ENCODE assay signal across 8 cellular contexts in the genomic region with DNA sequence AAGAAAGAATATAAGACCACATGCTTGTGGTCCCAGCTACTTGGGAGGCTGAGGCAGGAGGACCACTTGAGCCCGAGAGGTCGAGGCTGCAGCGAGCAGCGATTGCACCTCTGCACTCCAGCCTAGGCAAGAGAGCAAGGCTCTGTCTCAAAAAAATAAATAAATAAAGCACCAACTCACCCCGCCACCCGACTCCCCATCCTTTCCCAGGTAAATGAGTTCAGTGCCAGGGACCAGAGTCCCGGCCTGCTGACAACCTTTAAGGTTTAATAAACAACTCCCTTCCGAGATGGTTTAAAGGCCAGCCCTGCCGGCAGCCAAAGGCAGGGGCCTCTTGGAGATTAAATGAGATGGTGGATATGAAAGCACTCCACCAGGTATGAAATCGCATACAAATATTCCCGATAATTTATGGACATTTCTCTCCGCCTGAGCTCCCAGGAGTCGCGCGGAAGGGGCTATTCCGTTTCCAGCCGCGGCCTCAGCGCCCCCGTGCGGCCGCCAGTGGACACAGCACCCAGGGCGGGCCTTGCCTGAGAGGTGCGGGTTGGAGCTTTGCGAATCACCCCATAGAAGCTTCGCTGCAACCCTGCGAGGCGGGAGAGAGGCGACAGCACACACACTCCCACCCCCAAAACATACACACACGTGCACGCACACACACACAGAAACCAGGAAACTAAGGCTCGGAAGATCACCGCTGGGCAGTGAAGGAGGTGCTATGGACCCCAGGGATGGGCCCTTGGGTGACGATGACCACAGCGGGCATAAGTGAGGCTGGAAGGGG. TPM values are rescaled to one million over a fixed set of nuclear protein-coding genes. Genes with fewer than 3 reads are reported as not detected.
DNase-seq lines count a peak whose midpoint lies in the region; ATAC-seq and TF ChIP-seq lines count a peak whose summit lies in the region.

No MANE protein-coding gene starts in this region.

- H3K4me3 Mint-ChIP-seq in activated naive CD4-positive, alpha-beta T cell treated with anti-CD3 and anti-CD28 coated beads, Interleukin-2, amount 50 U/mL, for 24 hours: peak overlapping the region; percentile 23

- no peak overlapping the region for H3K4me3 ChIP-seq in cardiac muscle cell

- no peaks in the 10 kb centered on the region for H3K9me3 Mint-ChIP-seq in activated naive CD4-positive, alpha-beta T cell treated with anti-CD3 and anti-CD28 coated beads, Interleukin-2, amount 50 U/mL, for 24 hours

- H3K36me3 ChIP-seq in cardiac muscle cell: no peaks in the 10 kb centered on the region

- H3K9me3 ChIP-seq in cardiac muscle cell (ENCODE audit: low read depth): no peaks in the 10 kb centered on the region

- H3K27me3 Mint-ChIP-seq in activated naive CD4-positive, alpha-beta T cell treated with anti-CD3 and anti-CD28 coated beads, Interleukin-2, amount 50 U/mL, for 24 hours: peaks cover 4% of the 10 kb centered on the region

- no peak for ATAC-seq in GM21447 (IDR thresholded peaks at IDR 0.05; ENCODE audit: unreplicated experiment)
- ATAC-seq in HG02840 (IDR thresholded peaks at IDR 0.05; ENCODE audit: low FRiP score, unreplicated experiment): no peak

- DNase-seq in DMS53 treated with DMSO at 0.1 percent for 48 hours (lab: John Stamatoyannopoulos, UW; ENCODE audit: unreplicated experiment) (peak; percentile 64), HuH-7.5 (ENCODE audit: low spot score) (peak; percentile 80), SKM-1 (lab: John Stamatoyannopoulos, UW; ENCODE audit: unreplicated experiment) (peak; percentile 45), cardiac muscle cell (ENCODE audit: low read depth in 1 of 2, low spot score in 1 of 2) (peak; percentile 68 to 72), posterior vena cava (ENCODE audit: low spot score) (peak; percentile 86)

- TF ChIP-seq CTCF in cardiac muscle cell (IDR thresholded peaks at IDR 0.05; ENCODE audit: low read depth, low read length): peak; percentile 99

- H3K27ac Mint-ChIP-seq in activated naive CD4-positive, alpha-beta T cell treated with anti-CD3 and anti-CD28 coated beads, Interleukin-2, amount 50 U/mL, for 24 hours: no peak overlapping the region

- intact Hi-C loops in posterior vena cava (cut with DNase I): no loop called here

- H3K36me3 Mint-ChIP-seq in activated naive CD4-positive, alpha-beta T cell treated with anti-CD3 and anti-CD28 coated beads, Interleukin-2, amount 50 U/mL, for 24 hours: peaks cover 3% of the 10 kb centered on the region

- peaks cover 2% of the 10 kb centered on the region for H3K4me1 ChIP-seq in cardiac muscle cell (ENCODE audit: low read depth)

- H3K4me1 Mint-ChIP-seq in activated naive CD4-positive, alpha-beta T cell treated with anti-CD3 and anti-CD28 coated beads, Interleukin-2, amount 50 U/mL, for 24 hours: peaks cover 13% of the 10 kb centered on the region

- H3K27ac ChIP-seq in cardiac muscle cell: no peak overlapping the region

- H3K27me3 ChIP-seq in cardiac muscle cell: no peaks in the 10 kb centered on the region

RNA-seq across cellular contexts. Expression of gene RPL38, which starts 4.0 kb away (rescaled TPM):
- 115 and 297 TPM in 2 replicates for total RNA-seq in cardiac muscle cell
- 818 and 999 TPM in 2 replicates for polyA plus RNA-seq in cardiac muscle cell
- 100 to 1,000 TPM; 560 to 702 TPM for total RNA-seq in posterior vena cava

RNA-seq across cellular contexts. Expression of gene TTYH2, which starts 13.9 kb away (rescaled TPM):
- total RNA-seq in cardiac muscle cell: 5.7 and 7.9 TPM in 2 replicates
- polyA plus RNA-seq in cardiac muscle cell: 7.3 and 7.8 TPM in 2 replicates
- 1 to 10 TPM; 3.2 to 5.5 TPM for total RNA-seq in posterior vena cava
